Comparison of ENCODE assay signal across 26 cellular contexts in the genomic region with DNA sequence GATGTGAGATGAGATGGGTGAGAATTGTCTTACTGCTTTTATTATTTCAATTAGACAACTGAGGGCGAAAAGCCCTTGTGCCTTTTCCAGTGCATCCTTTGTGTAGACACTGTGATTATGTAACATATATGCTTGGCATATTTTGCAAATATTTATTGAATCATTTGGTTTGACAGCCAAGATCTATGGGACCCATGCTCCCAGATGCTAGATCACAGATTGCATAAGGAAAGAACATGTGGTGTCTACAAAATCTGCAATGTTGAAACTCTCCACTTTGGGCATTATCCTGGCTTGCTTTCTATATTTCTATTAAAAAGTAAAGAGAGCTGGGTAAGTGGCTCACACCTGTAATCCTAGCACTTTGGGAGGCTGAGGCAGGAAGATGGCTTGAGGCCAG. TPM values are rescaled to one million over a fixed set of nuclear protein-coding genes. Genes with fewer than 3 reads are reported as not detected.
"Had no signal": no experiment of that assay in that cellular context is flagged by ENCODE, and none has a peak within 500 bp of the region (broad histone marks: within the 10 kb centered on the region; RNA-seq: fewer than 3 reads in every experiment).

No MANE protein-coding gene starts in this region.

- H3K27me3 ChIP-seq: brain microvascular endothelial cell, cardiac muscle cell, MG63 had no signal

- H3K9me3 Mint-ChIP-seq: activated CD4-positive, alpha-beta memory T cell treated with anti-CD3 and anti-CD28 coated beads for 36 hours; activated CD4-positive, alpha-beta T cell treated with anti-CD3 and anti-CD28 coated beads, Interleukin-2, amount 10 ng/mL, durations not matched to agents 7 days and 5 days; activated T-cell treated with anti-CD3 and anti-CD28 coated beads, Interleukin-2, amount 50 U/mL, for 4 hours had no signal

- H3K36me3 ChIP-seq: cardiac muscle cell, MG63 had no signal

- DNase-seq: activated CD4-positive, alpha-beta memory T cell treated with anti-CD3 and anti-CD28 coated beads for 36 hours; activated CD4-positive, alpha-beta T cell treated with anti-CD3 and anti-CD28 coated beads, Interleukin-2, amount 10 ng/mL, durations not matched to agents 7 days and 5 days; activated CD4-positive, CD25-positive, alpha-beta regulatory T cell; activated CD8-positive, alpha-beta memory T cell treated with anti-CD3 and anti-CD28 coated beads for 24 hours; activated effector memory CD4-positive, alpha-beta T cell treated with anti-CD3 and anti-CD28 coated beads, Interleukin-2, amount 50 U/mL, for 16 hours; activated naive CD4-positive, alpha-beta T cell treated with Interleukin-2 at 50 U/mL for 16 hours; activated T-cell treated with anti-CD3 and anti-CD28 coated beads, Interleukin-2, amount 50 U/mL, for 4 hours; brain microvascular endothelial cell; MG63; MV-4-11; NCI-H1092 treated with DMSO at 0.1 percent for 48 hours; NCI-H1436; NCI-H1930; NCI-H345; NCI-H510A; NCI-H526 treated with DMSO at 0.1 percent for 48 hours; NK-92 treated with Interleukin-12 subunit alpha and Interleukin-12 subunit beta, amount 100 ng/mL, for 24 hours; OCI-M1; RPMI8226; T-helper 1 cell had no signal

- H3K9me3 ChIP-seq: MG63 had no signal

- H3K27ac Mint-ChIP-seq: activated CD4-positive, alpha-beta memory T cell treated with anti-CD3 and anti-CD28 coated beads for 36 hours; activated CD4-positive, alpha-beta T cell treated with anti-CD3 and anti-CD28 coated beads, Interleukin-2, amount 10 ng/mL, durations not matched to agents 7 days and 5 days; activated naive CD8-positive, alpha-beta T cell had no signal

- H3K4me3 ChIP-seq: cardiac muscle cell, MG63, SK-N-MC had no signal

- ATAC-seq: activated T-cell treated with anti-CD3 and anti-CD28 coated beads, Interleukin-2, amount 50 U/mL, for 4 hours; Panc1; Right ventricle myocardium inferior had no signal

- H3K36me3 Mint-ChIP-seq: activated naive CD8-positive, alpha-beta T cell had no signal

- H3K4me3 Mint-ChIP-seq: activated CD4-positive, alpha-beta memory T cell treated with anti-CD3 and anti-CD28 coated beads for 36 hours; activated CD4-positive, alpha-beta T cell treated with anti-CD3 and anti-CD28 coated beads, Interleukin-2, amount 10 ng/mL, durations not matched to agents 7 days and 5 days; activated naive CD8-positive, alpha-beta T cell; activated T-cell treated with anti-CD3 and anti-CD28 coated beads, Interleukin-2, amount 50 U/mL, for 4 hours had no signal

- H3K27ac ChIP-seq: brain microvascular endothelial cell, cardiac muscle cell, SK-N-MC, VCaP had no signal

- H3K27me3 Mint-ChIP-seq: activated CD4-positive, alpha-beta memory T cell treated with anti-CD3 and anti-CD28 coated beads for 36 hours; activated CD4-positive, alpha-beta T cell treated with anti-CD3 and anti-CD28 coated beads, Interleukin-2, amount 10 ng/mL, durations not matched to agents 7 days and 5 days; activated naive CD8-positive, alpha-beta T cell had no signal

RNA-seq across cellular contexts. Expression of a gene that starts 23.2 kb away (rescaled TPM):
- total RNA-seq: activated CD4-positive, alpha-beta T cell treated with anti-CD3 and anti-CD28 coated beads, Interleukin-2, amount 10 ng/mL, durations not matched to agents 7 days and 5 days had no signal
